Comparison of ENCODE assay signal across 13 cellular contexts in the genomic region with DNA sequence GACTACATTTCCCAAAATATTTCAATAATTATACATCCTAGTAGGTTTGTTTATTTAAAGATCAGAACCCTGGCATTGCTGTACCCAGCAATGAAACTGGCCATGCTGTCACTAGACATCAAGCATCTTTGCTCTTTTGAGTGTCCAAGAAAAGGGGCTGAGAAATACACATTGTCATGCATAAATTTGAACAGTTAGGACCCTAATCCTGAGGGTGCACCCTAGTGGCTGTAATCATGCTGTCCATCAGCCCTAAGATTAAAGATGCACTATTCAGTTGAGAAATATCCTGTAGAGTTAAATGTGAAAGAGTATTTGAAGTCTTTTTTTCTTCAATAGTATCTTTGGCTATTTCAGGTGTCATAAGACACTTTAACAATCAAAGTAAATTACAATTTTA.
DNase-seq lines count a peak whose midpoint lies in the region; ATAC-seq and TF ChIP-seq lines count a peak whose summit lies in the region.
"Had no signal": no experiment of that assay in that cellular context is flagged by ENCODE, and none has a peak within 500 bp of the region (broad histone marks: within the 10 kb centered on the region; RNA-seq: fewer than 3 reads in every experiment).

No MANE protein-coding gene starts in this region.

- peak overlapping the region; percentile 90 for H3K27ac Mint-ChIP-seq in activated T-cell treated with anti-CD3 and anti-CD28 coated beads, Interleukin-2, amount 50 U/mL, for 24 hours
- no peak overlapping the region for H3K27ac Mint-ChIP-seq in osteocyte (ENCODE audit: unreplicated experiment)

- TF ChIP-seq CTCF in LNCaP clone FGC (IDR thresholded peaks at IDR 0.05; ENCODE audit: control insufficient read depth, extremely low read depth, insufficient read depth) (peak; percentile 54), osteocyte (IDR thresholded peaks at IDR 0.05) (peak; percentile 49)

- H3K27me3 Mint-ChIP-seq in activated T-cell treated with anti-CD3 and anti-CD28 coated beads, Interleukin-2, amount 50 U/mL, for 24 hours = no peaks in the 10 kb centered on the region
- H3K27me3 Mint-ChIP-seq in osteocyte (ENCODE audit: unreplicated experiment) = no peaks in the 10 kb centered on the region

- ATAC-seq in GM21390 (IDR thresholded peaks at IDR 0.05; ENCODE audit: unreplicated experiment) = no peak
- no peak for ATAC-seq in HG02588 (IDR thresholded peaks at IDR 0.05; ENCODE audit: unreplicated experiment)

- H3K4me3 ChIP-seq in LNCaP clone FGC (ENCODE audit: low read depth, low read length) = no peak overlapping the region
- H3K4me3 ChIP-seq: GM23248, upper lobe of left lung had no signal

- no peak overlapping the region for H3K4me3 Mint-ChIP-seq in activated T-cell treated with anti-CD3 and anti-CD28 coated beads, Interleukin-2, amount 50 U/mL, for 24 hours
- H3K4me3 Mint-ChIP-seq in osteocyte (ENCODE audit: unreplicated experiment) = no peak overlapping the region

- H3K36me3 Mint-ChIP-seq in activated T-cell treated with anti-CD3 and anti-CD28 coated beads, Interleukin-2, amount 50 U/mL, for 24 hours (ENCODE audit: low read depth) = peaks cover 96% of the 10 kb centered on the region
- H3K36me3 Mint-ChIP-seq in osteocyte (ENCODE audit: unreplicated experiment) = peaks cover 74% of the 10 kb centered on the region

- H3K4me1 Mint-ChIP-seq in activated T-cell treated with anti-CD3 and anti-CD28 coated beads, Interleukin-2, amount 50 U/mL, for 24 hours (ENCODE audit: low read depth) = peaks cover 90% of the 10 kb centered on the region
- H3K4me1 Mint-ChIP-seq in osteocyte (ENCODE audit: unreplicated experiment) = no peaks in the 10 kb centered on the region

- H3K9me3 Mint-ChIP-seq in activated T-cell treated with anti-CD3 and anti-CD28 coated beads, Interleukin-2, amount 50 U/mL, for 24 hours = no peaks in the 10 kb centered on the region
- no peaks in the 10 kb centered on the region for H3K9me3 Mint-ChIP-seq in osteocyte (ENCODE audit: unreplicated experiment)

- DNase-seq in activated T-cell treated with anti-CD3 and anti-CD28 coated beads, Interleukin-2, amount 50 U/mL, for 24 hours = no peak
- DNase-seq in activated T-cell treated with anti-CD3 and anti-CD28 coated beads, Interleukin-2, amount 50 U/mL, for 48 hours = no peak
- no peak for DNase-seq in LNCaP clone FGC (ENCODE audit: low read depth)
- peak; percentile 29 for DNase-seq in astrocyte of the hippocampus (ENCODE audit: low read depth, low spot score)
- no peak for DNase-seq in osteocyte (ENCODE audit: extremely low spot score, unreplicated experiment)
- DNase-seq in epidermal melanocyte (ENCODE audit: insufficient read length, low spot score) = no peak
- DNase-seq: DMS79, GM23248, islet precursor cell, NCI-H187 treated with DMSO at 0.1 percent for 48 hours, upper lobe of left lung had no signal
